In the genomic region with DNA sequence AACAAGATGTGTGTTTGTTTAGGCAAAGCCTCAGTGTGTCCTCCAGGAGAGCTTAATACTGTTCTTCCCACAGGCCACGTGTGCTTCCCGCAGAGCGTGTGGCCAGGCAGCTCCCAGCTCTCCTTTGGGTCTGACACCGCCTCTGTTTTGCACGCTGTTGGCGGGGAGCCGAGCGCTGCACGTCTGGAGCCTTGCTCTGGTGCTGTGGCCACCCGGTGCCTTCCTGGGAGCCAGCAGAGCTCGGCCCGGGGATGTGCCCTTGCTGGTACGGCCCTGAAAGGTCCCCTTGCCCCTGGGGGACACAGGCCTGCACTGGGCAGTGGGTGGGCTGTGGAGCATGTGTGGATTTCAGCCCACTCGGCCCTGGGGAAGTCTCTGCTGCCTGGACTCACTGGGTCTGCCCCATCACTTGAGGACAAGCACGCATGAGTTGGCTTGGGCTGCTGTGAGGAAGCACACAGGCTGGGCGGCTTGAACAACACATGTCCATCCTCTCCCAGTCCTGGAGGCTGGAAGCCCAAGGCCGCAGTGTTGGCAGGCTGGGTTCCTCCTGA, we compare ENCODE assay signal across 17 cellular contexts.
A peak's percentile ranks its signal among the peaks of the same experiment; 100 is the strongest.
DNase-seq lines count a peak whose midpoint lies in the region; ATAC-seq and TF ChIP-seq lines count a peak whose summit lies in the region.
"Had no signal": no experiment of that assay in that cellular context is flagged by ENCODE, and none has a peak within 500 bp of the region (broad histone marks: within the 10 kb centered on the region; RNA-seq: fewer than 3 reads in every experiment).

No MANE protein-coding gene starts in this region.

- H2BK12ac ChIP-seq in H9 (ENCODE audit: insufficient read length, low read depth, low read length) (no peak overlapping the region), neuronal stem cell (ENCODE audit: low read length) (no peak overlapping the region)

- H3K4me1 ChIP-seq in H9 (ENCODE audit: insufficient read depth, low read length): no peaks in the 10 kb centered on the region
- H3K4me1 ChIP-seq in neuronal stem cell (ENCODE audit: control insufficient read depth in 2 of 2, insufficient read depth in 1 of 2, low read depth in 1 of 2, low read length in 2 of 2): no peaks in the 10 kb centered on the region

- H4K20me1 ChIP-seq in H9 (ENCODE audit: control insufficient read depth, insufficient read depth, insufficient read length): no peaks in the 10 kb centered on the region

- H3K4me2 ChIP-seq in H9 (ENCODE audit: insufficient read depth, insufficient read length, low read length) (no peak overlapping the region), neuronal stem cell (ENCODE audit: insufficient read depth, low read length, poor library complexity, severe bottlenecking) (no peak overlapping the region)
- H3K4me2 ChIP-seq: GM23338 had no signal

- H3K56ac ChIP-seq in H9 (ENCODE audit: insufficient read length, low read depth, low read length): no peak overlapping the region

- H3K4ac ChIP-seq in H9 (ENCODE audit: low read depth, low read length): no peak overlapping the region; the same call in 1 of the 2 replicates
- peak overlapping the region; percentile 90 for H3K4ac ChIP-seq in neuronal stem cell (ENCODE audit: low read length)

- H4K91ac ChIP-seq in H9 (ENCODE audit: insufficient read length, low read depth, low read length): no peak overlapping the region
- no peak overlapping the region for H4K91ac ChIP-seq in neuronal stem cell (ENCODE audit: low read depth, low read length, poor library complexity)

- H3K36me3 Mint-ChIP-seq in H9 (ENCODE audit: insufficient read depth in 1 of 3, low read depth in 3 of 3): no peaks in the 10 kb centered on the region
- H3K36me3 Mint-ChIP-seq: activated naive CD4-positive, alpha-beta T cell treated with anti-CD3 and anti-CD28 coated beads, Interleukin-2, amount 50 U/mL, for 72 hours had no signal

- no peak overlapping the region for H2AK5ac ChIP-seq in H9 (ENCODE audit: insufficient read length, low read length)
- peak overlapping the region; percentile 53 for H2AK5ac ChIP-seq in neuronal stem cell (ENCODE audit: low read depth, low read length)

- H2BK5ac ChIP-seq in H9 (ENCODE audit: insufficient read length, low read length) (no peak overlapping the region), neuronal stem cell (ENCODE audit: low read length) (peak overlapping the region; percentile 40)

- H2BK20ac ChIP-seq in H9 (ENCODE audit: low read depth, low read length, poor library complexity, severe bottlenecking): no peak overlapping the region

- no peaks in the 10 kb centered on the region for H3K23me2 ChIP-seq in H9 (ENCODE audit: insufficient read length, low read depth, low read length, poor library complexity, severe bottlenecking)

- H3T11ph ChIP-seq in H9 (ENCODE audit: low read length): no peak overlapping the region

- no peak overlapping the region for H3K4me3 ChIP-seq in AG09309 (ENCODE audit: control insufficient read depth, low read depth, low read length)
- no peak overlapping the region for H3K4me3 ChIP-seq in fibroblast of the aortic adventitia (ENCODE audit: low read depth, low read length)
- H3K4me3 ChIP-seq in neuronal stem cell (ENCODE audit: low read length in 2 of 2): no peak overlapping the region
- H3K4me3 ChIP-seq: GM23338 had no signal

- H3K27ac ChIP-seq in H9 (ENCODE audit: insufficient read length, low read depth, low read length) (no peak overlapping the region), neuronal stem cell (replicated peaks; ENCODE audit: low read length) (no peak overlapping the region)
- H3K27ac ChIP-seq: RWPE1 had no signal

- peak; percentile 43 for DNase-seq in AG09309 (ENCODE audit: low read depth)
- DNase-seq in H9: no peak
- peak; percentile 43 for DNase-seq in fibroblast of the aortic adventitia (ENCODE audit: low read depth)
- no peak for DNase-seq in neuronal stem cell (ENCODE audit: low spot score)
- no peak for DNase-seq in anterior cingulate cortex (lab: John Stamatoyannopoulos, UW)
- DNase-seq in 8988T: no peak
- DNase-seq in iPS-NIHi7 (ENCODE audit: extremely low spot score): no peak
- DNase-seq: activated CD4-positive, CD25-positive, alpha-beta regulatory T cell; NCI-H2107; stimulated activated CD4-positive, alpha-beta T cell treated with anti-CD3 and anti-CD28 coated beads, Interleukin-2, amount 100 ng/mL, for 48 hours; stimulated activated CD8-positive, alpha-beta memory T cell treated with anti-CD3 and anti-CD28 coated beads, Interleukin-4, amount 100 ng/mL, for 48 hours; T-helper 17 cell; trophoblast cell had no signal

- H2BK15ac ChIP-seq in H9 (ENCODE audit: low read depth, low read length) (no peak overlapping the region), neuronal stem cell (ENCODE audit: low read length) (no peak overlapping the region)

- H3K27me3 ChIP-seq in H9 (ENCODE audit: insufficient read depth, low read length) (no peaks in the 10 kb centered on the region), neuronal stem cell (ENCODE audit: control insufficient read depth in 3 of 3, insufficient read depth in 3 of 3, low read depth in 1 of 3, low read length in 3 of 3) (peaks cover 0 to 17% (median 0%) of the 10 kb centered on the region in 3 experiments)

- H3K9me3 ChIP-seq in H9 (ENCODE audit: control insufficient read depth, low read depth, low read length) (no peaks in the 10 kb centered on the region), neuronal stem cell (replicated peaks in 1 of 2; ENCODE audit: control insufficient read depth in 2 of 2, insufficient read depth in 1 of 2, low read depth in 1 of 2, low read length in 2 of 2) (no peaks in the 10 kb centered on the region)

- H3K79me2 ChIP-seq in H9 (ENCODE audit: insufficient read depth, low read length): no peaks in the 10 kb centered on the region

- H3K36me3 ChIP-seq in neuronal stem cell (replicated peaks in 1 of 2; ENCODE audit: control insufficient read depth in 2 of 2, insufficient read depth in 2 of 2, low read length in 2 of 2): no peaks in the 10 kb centered on the region

- H4K8ac ChIP-seq in H9 (replicated peaks; ENCODE audit: insufficient read length, low read depth, low read length) (no peak overlapping the region), neuronal stem cell (ENCODE audit: low read depth, low read length) (no peak overlapping the region)

- H2AFZ ChIP-seq in H9 (ENCODE audit: low read length): no peak overlapping the region
- H2AFZ ChIP-seq in neuronal stem cell (ENCODE audit: low read length): no peak overlapping the region
- H2AFZ ChIP-seq: GM23338 had no signal

- H3K14ac ChIP-seq in H9 (ENCODE audit: insufficient read depth, low read length) (peak overlapping the region; percentile 39; the same call in 1 of the 2 replicates), neuronal stem cell (ENCODE audit: low read length) (peak overlapping the region; percentile 14)

- no peak for ATAC-seq in GM21786 (IDR thresholded peaks at IDR 0.05; ENCODE audit: unreplicated experiment)
- ATAC-seq: activated naive CD4-positive, alpha-beta T cell treated with anti-CD3 and anti-CD28 coated beads, Interleukin-2, amount 50 U/mL, for 72 hours; GM23338; T-helper 17 cell had no signal

- H3K9me3 Mint-ChIP-seq in H9: no peaks in the 10 kb centered on the region; a peak in 1 of 5 replicates
- H3K9me3 Mint-ChIP-seq: activated naive CD4-positive, alpha-beta T cell treated with anti-CD3 and anti-CD28 coated beads, Interleukin-2, amount 50 U/mL, for 72 hours; GM23338 had no signal

- no peak overlapping the region for H3K9ac ChIP-seq in H9 (ENCODE audit: extremely low read depth, insufficient read length, low read length)
- H3K9ac ChIP-seq in neuronal stem cell (ENCODE audit: low read depth, low read length, poor library complexity): no peak overlapping the region

- H3K4me3 Mint-ChIP-seq in H9: no peak overlapping the region
- H3K4me3 Mint-ChIP-seq: GM23338, T-helper 17 cell had no signal

- no peaks in the 10 kb centered on the region for H3K4me1 Mint-ChIP-seq in H9
- H3K4me1 Mint-ChIP-seq: GM23338 had no signal

- no peak overlapping the region for H4K5ac ChIP-seq in H9 (ENCODE audit: insufficient read length, low read depth, low read length)

- H2BK120ac ChIP-seq in H9 (ENCODE audit: low read depth, low read length, poor library complexity, severe bottlenecking) (no peak overlapping the region), neuronal stem cell (ENCODE audit: low read depth, low read length) (no peak overlapping the region)

- no peak overlapping the region for H3K23ac ChIP-seq in H9 (ENCODE audit: insufficient read length, low read depth, low read length)
- peak overlapping the region; percentile 38 for H3K23ac ChIP-seq in neuronal stem cell (ENCODE audit: low read depth, low read length, poor library complexity)

- no peaks in the 10 kb centered on the region for H3K79me1 ChIP-seq in H9 (ENCODE audit: insufficient read depth, low read depth, low read length, poor library complexity, severe bottlenecking)
- H3K79me1 ChIP-seq in neuronal stem cell (ENCODE audit: low read depth, low read length): no peaks in the 10 kb centered on the region

- no CpG with 5 or more reads among the region's 17 CpGs for WGBS in H9 (ENCODE audit: extremely low coverage, insufficient read length, low lambda C conversion rate)
- WGBS in neuronal stem cell (ENCODE audit: extremely low coverage in 2 of 2, insufficient read length in 2 of 2, insufficient replicate concordance in 1 of 2), 2 donors: no CpG with 5 or more reads among the region's 17 CpGs

- no peak overlapping the region for H3K27ac Mint-ChIP-seq in H9
- H3K27ac Mint-ChIP-seq: activated naive CD4-positive, alpha-beta T cell treated with anti-CD3 and anti-CD28 coated beads, Interleukin-2, amount 50 U/mL, for 72 hours; GM23338; T-helper 17 cell had no signal

- peaks cover 14% of the 10 kb centered on the region for H3K27me3 Mint-ChIP-seq in H9 (ENCODE audit: low read depth)

- no peak for TF ChIP-seq CTCF in AG09309 (IDR thresholded peaks at IDR 0.05; ENCODE audit: control insufficient read depth, insufficient read depth, low read depth, low read length, missing control alignments)
- no peak for TF ChIP-seq CTCF in H9 (conservative IDR thresholded peaks at IDR 0.05)
- TF ChIP-seq CTCF in fibroblast of the aortic adventitia (IDR thresholded peaks at IDR 0.05; ENCODE audit: insufficient read depth, low read length): no peak

- H3K18ac ChIP-seq in H9 (ENCODE audit: insufficient read length, low read depth, low read length): no peak overlapping the region
- H3K18ac ChIP-seq in neuronal stem cell (ENCODE audit: low read length): peak overlapping the region; percentile 63

Comparison
In these comparisons a context has a peak if more than half of its experiments do, and no peak if none do; other contexts are left out.
1. DNase-seq: peak in AG09309 (single experiment) and fibroblast of the aortic adventitia (single experiment); none in H9 (single experiment), neuronal stem cell (single experiment), anterior cingulate cortex (0 of 58), 8988T (single experiment) and iPS-NIHi7 (single experiment).